8 cellular contexts compared by ENCODE assay signal in the genomic region with DNA sequence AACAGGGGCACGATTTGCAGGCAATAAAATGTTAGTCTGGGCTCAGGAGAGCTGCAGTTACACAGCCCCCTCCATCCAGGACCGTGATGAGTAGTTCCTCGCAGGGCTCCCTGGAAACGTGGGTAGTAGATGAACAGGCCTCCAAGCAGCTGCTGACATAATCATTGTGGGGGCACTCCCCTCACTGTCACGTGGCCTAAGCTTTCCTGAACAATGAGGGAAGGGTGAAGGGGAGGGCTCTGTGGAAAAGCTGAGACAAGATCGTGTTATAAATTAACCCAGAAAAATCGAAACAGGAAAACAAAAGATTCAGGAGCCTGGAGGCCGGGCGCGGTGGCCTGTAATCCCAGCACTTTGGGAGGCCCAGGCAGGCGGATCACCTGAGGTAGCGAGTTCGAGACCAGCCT. TPM values are rescaled to one million over a fixed set of nuclear protein-coding genes. Genes with fewer than 3 reads are reported as not detected.
DNase-seq lines count a peak whose midpoint lies in the region; ATAC-seq and TF ChIP-seq lines count a peak whose summit lies in the region.

No MANE protein-coding gene starts in this region.

- H3K9ac ChIP-seq in parathyroid adenoma: no peak overlapping the region

- H3K9me3 ChIP-seq in cardiac muscle cell (ENCODE audit: low read depth) (no peaks in the 10 kb centered on the region), parathyroid adenoma (ENCODE audit: control insufficient read depth, low read length) (no peaks in the 10 kb centered on the region)

- H3K27me3 ChIP-seq in cardiac muscle cell: no peaks in the 10 kb centered on the region
- H3K27me3 ChIP-seq in parathyroid adenoma (ENCODE audit: control insufficient read depth, insufficient read depth, low read length): no peaks in the 10 kb centered on the region

- H3K4me2 ChIP-seq in parathyroid adenoma (ENCODE audit: low read length): peak overlapping the region; percentile 74

- H3K27ac ChIP-seq in adipose tissue (ENCODE audit: low read depth, low read length): peak overlapping the region; percentile 90
- peak overlapping the region; percentile 88 for H3K27ac ChIP-seq in cardiac muscle cell
- peak overlapping the region; percentile 100 for H3K27ac ChIP-seq in parathyroid adenoma

- H3K36me3 ChIP-seq in cardiac muscle cell (peaks cover 11% of the 10 kb centered on the region), parathyroid adenoma (ENCODE audit: control insufficient read depth, insufficient read depth, low read length) (no peaks in the 10 kb centered on the region)

- peaks cover 43% of the 10 kb centered on the region for H3K79me2 ChIP-seq in parathyroid adenoma

- 7 to 19% (median 15%) methylated on average over 13 of the region's 13 CpGs for WGBS in adipose tissue, 3 donors

- H3K4me1 ChIP-seq in cardiac muscle cell (ENCODE audit: low read depth) (peaks cover 38% of the 10 kb centered on the region), parathyroid adenoma (peaks cover 33% of the 10 kb centered on the region)

- no peak for TF ChIP-seq CTCF in cardiac muscle cell (IDR thresholded peaks at IDR 0.05; ENCODE audit: low read depth, low read length)
- TF ChIP-seq CTCF in parathyroid adenoma (IDR thresholded peaks at IDR 0.05): no peak

- no peak overlapping the region for H2AFZ ChIP-seq in parathyroid adenoma

- H3K4me3 ChIP-seq in cardiac muscle cell (no peak overlapping the region), parathyroid adenoma (ENCODE audit: low read depth, low read length) (peak overlapping the region; percentile 89)

- DNase-seq in EL (peak; percentile 95), NCI-H146 treated with DMSO at 0.1 percent for 48 hours (lab: John Stamatoyannopoulos, UW; ENCODE audit: unreplicated experiment) (peak; percentile 27), cardiac muscle cell (ENCODE audit: low read depth in 1 of 2, low spot score in 1 of 2) (peak in 1 of 2 donors; percentile 98), NCI-H1105 treated with DMSO at 0.1 percent for 48 hours (lab: John Stamatoyannopoulos, UW) (no peak), SKM-1 treated with dmso at 0.1 percent for 144 hours (lab: John Stamatoyannopoulos, UW; ENCODE audit: unreplicated experiment) (no peak)

- no peak for ATAC-seq in HG03460 (IDR thresholded peaks at IDR 0.05; ENCODE audit: unreplicated experiment)

RNA-seq across cellular contexts. Expression of gene PER1, which starts 1.3 kb away (rescaled TPM):
- polyA plus RNA-seq in adipose tissue (100 to 1,000 TPM in 2 of 3 donors, 10 to 100 TPM in 1; 89.7 to 239 (median 142) TPM), cardiac muscle cell (28.2 and 47.7 TPM in 2 replicates)
- total RNA-seq in cardiac muscle cell: 42.3 and 51.9 TPM in 2 replicates

RNA-seq across cellular contexts. Expression of gene VAMP2, which starts 9.2 kb away (rescaled TPM):
- polyA plus RNA-seq in adipose tissue: 10 to 100 TPM; 36.0 to 52.6 (median 49.6) TPM
- 22.5 and 35.7 TPM in 2 replicates for total RNA-seq in cardiac muscle cell
- 102 and 118 TPM in 2 replicates for polyA plus RNA-seq in cardiac muscle cell

RNA-seq across cellular contexts. Expression of gene TMEM107, which starts 22.6 kb away (rescaled TPM):
- polyA plus RNA-seq in adipose tissue (10 to 100 TPM in 1 of 3 donors, 1 to 10 TPM in 2; 4.5 to 12.1 (median 8.6) TPM), cardiac muscle cell (54.6 and 62.4 TPM in 2 replicates)
- total RNA-seq in cardiac muscle cell: 39.8 and 40.7 TPM in 2 replicates

RNA-seq across cellular contexts. Expression of gene HES7, which starts 29.6 kb away (rescaled TPM):
- polyA plus RNA-seq in adipose tissue: under 1 TPM in 2 of 3 donors, not detected in 1; 0.03 to 0.16 TPM
- 0.32 and 6.2 TPM in 2 replicates for total RNA-seq in cardiac muscle cell
- polyA plus RNA-seq in cardiac muscle cell: 1.1 and 1.5 TPM in 2 replicates

RNA-seq across cellular contexts. Expression of gene ALOXE3, which starts 35.2 kb away (rescaled TPM):
- polyA plus RNA-seq in adipose tissue (under 1 TPM in 2 of 3 donors, not detected in 1; 0.01 to 0.18 TPM), cardiac muscle cell (0.10 TPM in 1 of 2 replicates, not detected in the other)
- not detected in 2 replicates for total RNA-seq in cardiac muscle cell

Comparison
In these comparisons a context has a peak if more than half of its experiments do, and no peak if none do; other contexts are left out.
1. DNase-seq: peak in EL (single experiment) and NCI-H146 treated with DMSO at 0.1 percent for 48 hours (single experiment); none in NCI-H1105 treated with DMSO at 0.1 percent for 48 hours (single experiment) and SKM-1 treated with dmso at 0.1 percent for 144 hours (single experiment).
2. Peak in every context shown above with its lines, with median percentiles within 50 percentile points of each other: H3K27ac ChIP-seq.